ENCODE assay signal across 22 cellular contexts in the genomic region with DNA sequence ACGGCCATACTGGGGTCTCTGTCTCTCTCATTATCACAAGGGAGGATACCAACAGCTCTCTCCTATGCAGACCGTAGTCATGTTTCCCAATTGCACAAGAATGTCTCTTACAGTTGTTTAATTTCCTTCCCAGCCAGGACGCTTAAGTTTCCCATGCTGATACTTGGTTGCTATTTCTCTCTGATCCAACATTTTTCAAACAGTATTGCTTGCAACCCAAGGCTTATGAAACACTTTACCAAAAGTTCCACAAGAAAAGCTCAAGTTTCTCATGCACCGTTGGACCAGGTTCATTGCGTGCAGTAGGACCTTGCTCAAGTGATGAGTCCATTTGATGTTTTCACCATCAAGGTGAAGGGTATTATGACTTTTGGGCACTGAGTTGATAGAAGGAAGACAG. TPM values are rescaled to one million over a fixed set of nuclear protein-coding genes. Genes with fewer than 3 reads are reported as not detected.
"Had no signal": no experiment of that assay in that cellular context is flagged by ENCODE, and none has a peak within 500 bp of the region (broad histone marks: within the 10 kb centered on the region; RNA-seq: fewer than 3 reads in every experiment).

No MANE protein-coding gene starts in this region.

- H3K27me3 Mint-ChIP-seq: activated B cell treated with CpG ODN at 0.5 μM for 24 hours; activated CD4-positive, alpha-beta memory T cell treated with anti-CD3 and anti-CD28 coated beads for 36 hours; activated CD4-positive, alpha-beta T cell treated with anti-CD3 and anti-CD28 coated beads, Interleukin-2, amount 10 ng/mL, durations not matched to agents 24 days and 14 days had no signal

- H3K27ac Mint-ChIP-seq: activated B cell treated with CpG ODN at 0.5 μM for 24 hours; activated CD4-positive, alpha-beta memory T cell treated with anti-CD3 and anti-CD28 coated beads for 36 hours; activated CD4-positive, alpha-beta T cell treated with anti-CD3 and anti-CD28 coated beads, Interleukin-2, amount 10 ng/mL, durations not matched to agents 24 days and 14 days; T-cell had no signal

- H3K36me3 ChIP-seq: MG63 had no signal

- H3K4me1 Mint-ChIP-seq: activated CD4-positive, alpha-beta T cell treated with anti-CD3 and anti-CD28 coated beads, Interleukin-2, amount 10 ng/mL, durations not matched to agents 24 days and 14 days had no signal

- H3K9me3 Mint-ChIP-seq: activated B cell treated with CpG ODN at 0.5 μM for 24 hours; activated CD4-positive, alpha-beta memory T cell treated with anti-CD3 and anti-CD28 coated beads for 36 hours; activated CD4-positive, alpha-beta T cell treated with anti-CD3 and anti-CD28 coated beads, Interleukin-2, amount 10 ng/mL, durations not matched to agents 24 days and 14 days; activated T-cell treated with anti-CD3 and anti-CD28 coated beads, Interleukin-2, amount 50 U/mL, for 4 hours; T-cell had no signal

- DNase-seq: activated B cell treated with CpG ODN at 0.5 μM for 24 hours; activated CD4-positive, alpha-beta memory T cell treated with anti-CD3 and anti-CD28 coated beads for 36 hours; activated CD4-positive, alpha-beta T cell treated with anti-CD3 and anti-CD28 coated beads for 1 hour; activated CD4-positive, alpha-beta T cell treated with anti-CD3 and anti-CD28 coated beads, Interleukin-2, amount 10 ng/mL, durations not matched to agents 24 days and 14 days; activated CD8-positive, alpha-beta memory T cell treated with anti-CD3 and anti-CD28 coated beads for 24 hours; activated gamma-delta T cell treated with Interleukin-2 at 50 U/mL for 16 hours; activated naive CD4-positive, alpha-beta T cell treated with anti-CD3 and anti-CD28 coated beads, Interleukin-2, amount 50 U/mL, for 16 hours; activated T-cell treated with anti-CD3 and anti-CD28 coated beads, Interleukin-2, amount 50 U/mL, for 4 hours; aorta; MG63; MV-4-11; NCI-H1092 treated with DMSO at 0.1 percent for 48 hours; NCI-H1417 treated with DMSO at 0.1 percent for 48 hours; NCI-H1694 treated with DMSO at 0.1 percent for 48 hours; NCI-H2029 treated with DMSO at 0.1 percent for 48 hours; NCI-H69; NK-92 treated with Interleukin-12 subunit alpha and Interleukin-12 subunit beta, amount 100 ng/mL, for 24 hours; PC-9; T-cell; T-helper 2 cell; T1000 had no signal

- H3K27me3 ChIP-seq: MG63 had no signal

- ATAC-seq: activated T-cell treated with anti-CD3 and anti-CD28 coated beads, Interleukin-2, amount 50 U/mL, for 4 hours; T-cell had no signal

- H3K36me3 Mint-ChIP-seq: activated CD4-positive, alpha-beta memory T cell treated with anti-CD3 and anti-CD28 coated beads for 36 hours; T-cell had no signal

- H3K4me3 Mint-ChIP-seq: activated B cell treated with CpG ODN at 0.5 μM for 24 hours; activated CD4-positive, alpha-beta memory T cell treated with anti-CD3 and anti-CD28 coated beads for 36 hours; activated CD4-positive, alpha-beta T cell treated with anti-CD3 and anti-CD28 coated beads, Interleukin-2, amount 10 ng/mL, durations not matched to agents 24 days and 14 days; activated T-cell treated with anti-CD3 and anti-CD28 coated beads, Interleukin-2, amount 50 U/mL, for 4 hours; T-cell had no signal

- H2AFZ ChIP-seq: PC-9 had no signal

- H3K4me2 ChIP-seq: PC-9 had no signal

- H3K27ac ChIP-seq: PC-9, SK-N-MC had no signal

- H3K9me3 ChIP-seq: MG63 had no signal

- H3K4me3 ChIP-seq: MG63, PC-9, SK-N-MC had no signal

RNA-seq across cellular contexts. Expression of a gene that starts 46.6 kb away (rescaled TPM):
- total RNA-seq: activated B cell treated with CpG ODN at 0.5 μM for 24 hours; activated CD4-positive, alpha-beta memory T cell treated with anti-CD3 and anti-CD28 coated beads for 36 hours; activated CD4-positive, alpha-beta T cell treated with anti-CD3 and anti-CD28 coated beads, Interleukin-2, amount 10 ng/mL, durations not matched to agents 24 days and 14 days; activated T-cell treated with anti-CD3 and anti-CD28 coated beads, Interleukin-2, amount 50 U/mL, for 4 hours; aorta; PC-9; T-cell had no signal
- polyA plus RNA-seq: aorta had no signal
